24 cellular contexts compared by ENCODE assay signal in genomic region chr16:6977291-6977690, GRCh38.
"Had no signal": no experiment of that assay in that cellular context is flagged by ENCODE, and none has a peak within 500 bp of the region (broad histone marks: within the 10 kb centered on the region; RNA-seq: fewer than 3 reads in every experiment).

No MANE protein-coding gene starts in this region.

- H3K27me3 ChIP-seq: ascending aorta, body of pancreas, MG63 had no signal

- H3K36me3 ChIP-seq: ascending aorta, MG63 had no signal

- H3K27ac Mint-ChIP-seq: activated CD8-positive, alpha-beta T cell treated with anti-CD3 and anti-CD28 coated beads, Interleukin-2, amount 10 ng/mL, durations not matched to agents 7 days and 5 days; activated naive CD4-positive, alpha-beta T cell treated with anti-CD3 and anti-CD28 coated beads, Interleukin-2, amount 50 U/mL, for 72 hours; activated naive CD8-positive, alpha-beta T cell treated with anti-CD3 and anti-CD28 coated beads, Interleukin-2, amount 50 U/mL, for 24 hours; activated T-cell treated with anti-CD3 and anti-CD28 coated beads, Interleukin-2, amount 50 U/mL, for 24 hours; T-helper 1 cell treated with Interleukin-12 subunit alpha and Interleukin-12 subunit beta and Interleukin-4 antibody, amounts not matched to agents 30 μg/mL and 1 μg/mL, for 36 hours; WTC11 had no signal

- H3K4me3 Mint-ChIP-seq: activated CD8-positive, alpha-beta T cell treated with anti-CD3 and anti-CD28 coated beads, Interleukin-2, amount 10 ng/mL, durations not matched to agents 7 days and 5 days; activated naive CD8-positive, alpha-beta T cell treated with anti-CD3 and anti-CD28 coated beads, Interleukin-2, amount 50 U/mL, for 24 hours; activated T-cell treated with anti-CD3 and anti-CD28 coated beads, Interleukin-2, amount 50 U/mL, for 24 hours; T-helper 1 cell treated with Interleukin-12 subunit alpha and Interleukin-12 subunit beta and Interleukin-4 antibody, amounts not matched to agents 30 μg/mL and 1 μg/mL, for 36 hours; WTC11 had no signal

- DNase-seq: activated CD4-positive, alpha-beta T cell treated with anti-CD3 and anti-CD28 coated beads for 48 hours; activated CD4-positive, alpha-beta T cell treated with anti-CD3 and anti-CD28 coated beads, Interleukin-2, amount 50 U/mL, for 4 hours; activated CD4-positive, CD25-positive, alpha-beta regulatory T cell treated with anti-CD3 and anti-CD28 coated beads, Interleukin-2, amount 50 U/mL, for 72 hours; activated CD8-positive, alpha-beta T cell treated with anti-CD3 and anti-CD28 coated beads, Interleukin-2, amount 10 ng/mL, durations not matched to agents 7 days and 5 days; activated effector memory CD4-positive, alpha-beta T cell treated with anti-CD3 and anti-CD28 coated beads, Interleukin-2, amount 50 U/mL, for 16 hours; activated naive CD4-positive, alpha-beta T cell treated with Interleukin-2 at 50 U/mL for 16 hours; activated naive CD8-positive, alpha-beta T cell treated with anti-CD3 and anti-CD28 coated beads, Interleukin-2, amount 50 U/mL, for 24 hours; activated T-cell treated with anti-CD3 and anti-CD28 coated beads, Interleukin-2, amount 50 U/mL, for 24 hours; amniotic stem cell; body of pancreas; MG63; MV-4-11; NCI-H1092 treated with DMSO at 0.1 percent for 48 hours; NCI-H1417 treated with DMSO at 0.1 percent for 48 hours; NCI-H2029; NCI-H2107; NCI-H226; NCI-H526; PC-3; SHP77 treated with DMSO at 0.1 percent for 48 hours had no signal

- H3K4me1 Mint-ChIP-seq: activated naive CD8-positive, alpha-beta T cell treated with anti-CD3 and anti-CD28 coated beads, Interleukin-2, amount 50 U/mL, for 24 hours; WTC11 had no signal

- H3K27ac ChIP-seq: ascending aorta, body of pancreas had no signal

- H3K4me3 ChIP-seq: ascending aorta, body of pancreas, MG63 had no signal

- H3K36me3 Mint-ChIP-seq: activated naive CD4-positive, alpha-beta T cell treated with anti-CD3 and anti-CD28 coated beads, Interleukin-2, amount 50 U/mL, for 72 hours had no signal

- H3K4me1 ChIP-seq: ascending aorta, body of pancreas had no signal

- H3K9me3 ChIP-seq: ascending aorta, body of pancreas, MG63 had no signal

- H3K27me3 Mint-ChIP-seq: activated naive CD8-positive, alpha-beta T cell treated with anti-CD3 and anti-CD28 coated beads, Interleukin-2, amount 50 U/mL, for 24 hours; activated T-cell treated with anti-CD3 and anti-CD28 coated beads, Interleukin-2, amount 50 U/mL, for 24 hours had no signal

- ATAC-seq: activated CD8-positive, alpha-beta T cell treated with anti-CD3 and anti-CD28 coated beads, Interleukin-2, amount 10 ng/mL, durations not matched to agents 7 days and 5 days; activated naive CD4-positive, alpha-beta T cell treated with anti-CD3 and anti-CD28 coated beads, Interleukin-2, amount 50 U/mL, for 72 hours; activated naive CD8-positive, alpha-beta T cell treated with anti-CD3 and anti-CD28 coated beads, Interleukin-2, amount 50 U/mL, for 24 hours; body of pancreas; PC-3; WTC11 had no signal
